8 cellular contexts compared by ENCODE assay signal in the genomic region with DNA sequence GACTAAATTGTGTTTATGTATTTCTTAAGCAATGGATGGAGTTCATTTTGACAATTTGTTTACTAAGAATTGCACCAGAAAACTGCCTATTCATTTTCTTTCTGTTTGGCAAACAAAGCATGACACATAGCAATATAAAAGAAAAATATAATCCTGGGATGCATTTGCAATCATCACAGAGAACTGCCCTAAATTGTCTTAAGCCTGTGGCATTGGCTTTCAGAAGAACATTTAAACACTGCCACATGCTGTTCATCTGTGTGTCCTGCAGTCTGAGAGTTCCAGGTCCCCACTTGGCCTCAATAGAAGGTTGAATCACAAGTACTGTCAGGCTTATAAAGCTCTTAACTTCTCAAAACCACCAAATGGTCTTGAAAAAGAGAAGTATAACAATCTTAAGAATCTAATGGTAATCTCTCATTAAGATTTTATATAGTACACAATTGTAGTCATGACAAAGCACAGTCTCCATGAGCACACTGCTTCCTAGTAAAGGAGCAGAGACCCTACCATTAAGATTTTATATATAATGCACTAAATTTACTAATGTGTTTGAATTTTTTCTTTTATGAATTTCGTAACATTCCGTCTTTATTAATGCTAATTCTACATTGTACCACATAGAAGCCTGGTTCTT.
DNase-seq lines count a peak whose midpoint lies in the region; TF ChIP-seq lines count a peak whose summit lies in the region.

No MANE protein-coding gene starts in this region.

- no peak overlapping the region for H3K4me2 ChIP-seq in Loucy (ENCODE audit: low read depth, low read length, poor library complexity, severe bottlenecking)

- no peaks in the 10 kb centered on the region for H3K79me2 ChIP-seq in Loucy (ENCODE audit: insufficient read depth, low read length)

- peak; percentile 41 for DNase-seq in NCI-H1105 treated with DMSO at 0.1 percent for 48 hours (lab: John Stamatoyannopoulos, UW)
- DNase-seq in NCI-H1105 (lab: John Stamatoyannopoulos, UW) = no peak
- peak; percentile 3 for DNase-seq in GOT3 (lab: John Stamatoyannopoulos, UW)
- peak; percentile 14 for DNase-seq in T follicular helper cell (ENCODE audit: low read depth)
- peak; percentile 91 to 93 for DNase-seq in cardiac fibroblast (ENCODE audit: low read depth in 2 of 2)
- peak; percentile 53 for DNase-seq in islet precursor cell
- DNase-seq in stimulated activated CD4-positive, alpha-beta T cell treated with anti-CD3 and anti-CD28 coated beads, Interleukin-2, amount 100 ng/mL, for 4 hours (ENCODE audit: low read depth) = peak; percentile 4

- TF ChIP-seq CTCF in Loucy (conservative IDR thresholded peaks at IDR 0.05; ENCODE audit: low read length) (peak; percentile 95), cardiac fibroblast (IDR thresholded peaks at IDR 0.05; ENCODE audit: low read depth, low read length) (peak; percentile 89)

- no peaks in the 10 kb centered on the region for H3K36me3 ChIP-seq in Loucy (ENCODE audit: insufficient read depth, low read length)

- no peaks in the 10 kb centered on the region for H3F3A ChIP-seq in Loucy (ENCODE audit: low read depth)

- no peak overlapping the region for H2AFZ ChIP-seq in Loucy (ENCODE audit: low read length)

- H3K4me3 ChIP-seq in Loucy (ENCODE audit: low read length, poor library complexity, severe bottlenecking) (no peak overlapping the region), cardiac fibroblast (replicated peaks in 1 of 2; ENCODE audit: low read depth in 2 of 2, low read length in 2 of 2) (no peak overlapping the region)

- no peaks in the 10 kb centered on the region for H3K27me3 ChIP-seq in Loucy (ENCODE audit: insufficient read depth, low read length, poor library complexity, severe bottlenecking)

- no peak overlapping the region for H3K9ac ChIP-seq in Loucy (ENCODE audit: low read depth, low read length, poor library complexity, severe bottlenecking)

- no peaks in the 10 kb centered on the region for H3K9me3 ChIP-seq in Loucy (ENCODE audit: insufficient read depth, low read depth, low read length)

- H4K20me1 ChIP-seq in Loucy (ENCODE audit: insufficient read depth, low read length, poor library complexity, severe bottlenecking) = no peaks in the 10 kb centered on the region

- H3K4me1 ChIP-seq in Loucy (ENCODE audit: insufficient read depth, low read length, poor library complexity, severe bottlenecking) = no peaks in the 10 kb centered on the region

- no peaks in the 10 kb centered on the region for H3K9me2 ChIP-seq in Loucy (replicated peaks; ENCODE audit: low read depth, low read length)
